Comparison of ENCODE assay signal across 1 cellular context in genomic region chr22:31800065-31800464, GRCh38.
A peak's percentile ranks its signal among the peaks of the same experiment; 100 is the strongest.
TF ChIP-seq lines count a peak whose summit lies in the region.

No MANE protein-coding gene starts in this region.

TF ChIP-seq in IMR-90, 13 proteins besides CTCF, POLR2A, EP300 and RAD21:
- TF ChIP-seq NFE2L2 (IDR thresholded peaks at IDR 0.05; ENCODE audit: low read depth, low read length) (no peak), CEBPB (IDR thresholded peaks at IDR 0.05; ENCODE audit: low read depth, low read length) (peak; percentile 40; the same call in 1 of the 2 replicates)
